ENCODE assay signal across 1 cellular context in the genomic region with DNA sequence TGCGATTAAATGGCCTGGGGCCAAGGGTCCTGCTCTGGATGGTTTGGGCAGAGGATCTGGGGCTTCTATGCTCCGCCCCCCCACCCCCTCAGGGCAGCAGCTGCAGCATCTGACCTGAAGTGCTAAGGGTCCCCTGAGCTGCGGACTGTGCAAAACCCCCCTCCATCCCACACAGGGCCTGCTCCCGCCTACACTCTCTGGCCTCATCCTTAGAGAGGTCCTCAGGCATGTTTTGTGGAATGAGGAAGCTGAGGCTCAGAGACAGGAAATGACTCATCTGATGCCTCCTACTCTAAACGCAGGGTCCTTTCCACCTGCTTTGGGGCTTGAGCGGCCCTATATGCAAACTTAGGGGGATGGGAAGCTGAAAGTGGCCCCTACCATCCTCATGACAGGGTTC.
TF ChIP-seq lines count a peak whose summit lies in the region.

No MANE protein-coding gene starts in this region.

TF ChIP-seq in K562, 482 proteins besides CTCF, POLR2A, EP300 and RAD21 (continued from another document):
- TF ChIP-seq ZNF592 (IDR thresholded peaks at IDR 0.05) (peak; percentile 61; the same call in 1 of the 2 replicates), HBP1 (CRISPR knock-in tag; IDR thresholded peaks at IDR 0.05) (no peak), KDM5B (IDR thresholded peaks at IDR 0.05; ENCODE audit: insufficient replicate concordance, low read depth, low read length) (no peak)
